ENCODE assay signal across 19 cellular contexts in genomic region chr15:40303576-40303975, GRCh38. TPM values are rescaled to one million over a fixed set of nuclear protein-coding genes. Genes with fewer than 3 reads are reported as not detected.
DNase-seq lines count a peak whose midpoint lies in the region; ATAC-seq, FAIRE-seq and TF ChIP-seq lines count a peak whose summit lies in the region.
"Had no signal": no experiment of that assay in that cellular context is flagged by ENCODE, and none has a peak within 500 bp of the region (broad histone marks: within the 10 kb centered on the region; RNA-seq: fewer than 3 reads in every experiment).

No MANE protein-coding gene starts in this region.

- H3K9ac ChIP-seq in Loucy (ENCODE audit: low read depth, low read length, poor library complexity, severe bottlenecking) = peak overlapping the region; percentile 98
- no peak overlapping the region for H3K9ac ChIP-seq in HepG2 (ENCODE audit: insufficient read depth, low read depth, low read length)

- H3K4me1 Mint-ChIP-seq in activated CD4-positive, alpha-beta T cell treated with anti-CD3 and anti-CD28 coated beads, Interleukin-2, amount 10 ng/mL, durations not matched to agents 24 days and 14 days = peaks cover 18% of the 10 kb centered on the region
- peaks cover 76% of the 10 kb centered on the region for H3K4me1 Mint-ChIP-seq in dendritic cell treated with granulocyte-macrophage colony-stimulating factor and Interleukin-4, amounts not matched to agents 40 ng/mL and 50 ng/mL, for 4 days (ENCODE audit: low read depth)
- peaks cover 38% of the 10 kb centered on the region for H3K4me1 Mint-ChIP-seq in stimulated activated naive CD8-positive, alpha-beta T cell treated with anti-CD3 and anti-CD28 coated beads, Interleukin-15, amount 100 ng/mL, for 72 hours

- H3K27me3 ChIP-seq in Loucy (ENCODE audit: insufficient read depth, low read length, poor library complexity, severe bottlenecking) = no peaks in the 10 kb centered on the region
- peaks cover 36% of the 10 kb centered on the region for H3K27me3 ChIP-seq in osteoblast (ENCODE audit: insufficient read depth, low read length)
- peaks cover 7 to 65% of the 10 kb centered on the region in 2 experiments for H3K27me3 ChIP-seq in HepG2 (ENCODE audit: control insufficient read depth in 1 of 2, insufficient read depth in 2 of 2, low read length in 2 of 2)

- POLR2A ChIA-PET in HepG2 (lab: Yijun Ruan, JAX) = no interaction called here

- no peaks in the 10 kb centered on the region for H3K27me3 Mint-ChIP-seq in activated CD4-positive, alpha-beta T cell treated with anti-CD3 and anti-CD28 coated beads, Interleukin-2, amount 10 ng/mL, durations not matched to agents 24 days and 14 days
- H3K27me3 Mint-ChIP-seq in dendritic cell treated with granulocyte-macrophage colony-stimulating factor and Interleukin-4, amounts not matched to agents 40 ng/mL and 50 ng/mL, for 4 days = no peaks in the 10 kb centered on the region
- no peaks in the 10 kb centered on the region for H3K27me3 Mint-ChIP-seq in stimulated activated naive CD8-positive, alpha-beta T cell treated with anti-CD3 and anti-CD28 coated beads, Interleukin-15, amount 100 ng/mL, for 72 hours
- H3K27me3 Mint-ChIP-seq: CD8-positive, alpha-beta memory T cell had no signal

- CTCF ChIA-PET in HepG2 (lab: Yijun Ruan, JAX; ENCODE audit: low intra/inter-chr PET ratio, low total read pairs) = no interaction called here

- H3K36me3 Mint-ChIP-seq in activated CD4-positive, alpha-beta T cell treated with anti-CD3 and anti-CD28 coated beads, Interleukin-2, amount 10 ng/mL, durations not matched to agents 24 days and 14 days (ENCODE audit: low read depth) = peaks cover 42% of the 10 kb centered on the region
- H3K36me3 Mint-ChIP-seq in dendritic cell treated with granulocyte-macrophage colony-stimulating factor and Interleukin-4, amounts not matched to agents 40 ng/mL and 50 ng/mL, for 4 days (ENCODE audit: low read depth) = peaks cover 95% of the 10 kb centered on the region

- no peaks in the 10 kb centered on the region for H3K9me3 Mint-ChIP-seq in activated CD4-positive, alpha-beta T cell treated with anti-CD3 and anti-CD28 coated beads, Interleukin-2, amount 10 ng/mL, durations not matched to agents 24 days and 14 days
- no peaks in the 10 kb centered on the region for H3K9me3 Mint-ChIP-seq in dendritic cell treated with granulocyte-macrophage colony-stimulating factor and Interleukin-4, amounts not matched to agents 40 ng/mL and 50 ng/mL, for 4 days
- H3K9me3 Mint-ChIP-seq in stimulated activated naive CD8-positive, alpha-beta T cell treated with anti-CD3 and anti-CD28 coated beads, Interleukin-15, amount 100 ng/mL, for 72 hours = no peaks in the 10 kb centered on the region

- DNase-seq in activated CD4-positive, alpha-beta T cell treated with anti-CD3 and anti-CD28 coated beads, Interleukin-2, amount 10 ng/mL, durations not matched to agents 24 days and 14 days = no peak
- no peak for DNase-seq in activated CD4-positive, alpha-beta T cell treated with anti-CD3 and anti-CD28 coated beads, Interleukin-2, amount 50 U/mL, for 48 hours
- peak; percentile 30 for DNase-seq in osteoblast (ENCODE audit: insufficient read length, low spot score, missing footprints)
- DNase-seq in stimulated activated naive CD8-positive, alpha-beta T cell treated with anti-CD3 and anti-CD28 coated beads, Interleukin-15, amount 100 ng/mL, for 72 hours = no peak
- DNase-seq in HepG2 (ENCODE audit: low spot score) = no peak
- DNase-seq: Caco-2; CD8-positive, alpha-beta memory T cell; DMS53; GF-D8; HCEC 1CT had no signal

- H2AFZ ChIP-seq in Loucy (ENCODE audit: low read length) (no peak overlapping the region), osteoblast (ENCODE audit: low read length) (no peak overlapping the region), HepG2 (ENCODE audit: low read length) (no peak overlapping the region)

- TF ChIP-seq RAD21 in HepG2 (CRISPR knock-in tag; IDR thresholded peaks at IDR 0.05) = no peak

- H3K4me3 ChIP-seq in Loucy (ENCODE audit: low read length, poor library complexity, severe bottlenecking) (peak overlapping the region; percentile 6), osteoblast (ENCODE audit: insufficient read depth, low read length) (no peak overlapping the region), HepG2 (replicated peaks in 1 of 3; ENCODE audit: insufficient read depth in 1 of 3, low read depth in 2 of 3, low read length in 3 of 3) (no peak overlapping the region)

- no peak for TF ChIP-seq CTCF in Loucy (conservative IDR thresholded peaks at IDR 0.05; ENCODE audit: low read length)
- TF ChIP-seq CTCF in osteoblast (IDR thresholded peaks at IDR 0.05; ENCODE audit: extremely low read depth, low read depth, low read length) = no peak
- TF ChIP-seq CTCF in HepG2 (CRISPR knock-in tag; IDR thresholded peaks at IDR 0.05) = no peak

- H3K4me2 ChIP-seq in Loucy (ENCODE audit: low read depth, low read length, poor library complexity, severe bottlenecking) = peak overlapping the region; percentile 97
- H3K4me2 ChIP-seq in osteoblast (ENCODE audit: insufficient read depth, low read length) = no peak overlapping the region
- no peak overlapping the region for H3K4me2 ChIP-seq in HepG2 (ENCODE audit: low read depth, low read length)

- no peak for FAIRE-seq in HepG2 (lab: Jason Lieb, UNC)
- FAIRE-seq: GM19239 had no signal

- 0% methylated on average over 2 of the region's 2 CpGs for WGBS in HepG2 (ENCODE audit: low lambda C conversion rate)

- peaks cover 30% of the 10 kb centered on the region; the same call in 1 of the 2 replicates for H3K36me3 ChIP-seq in Loucy (ENCODE audit: insufficient read depth, low read length)
- H3K36me3 ChIP-seq in osteoblast (ENCODE audit: insufficient read depth, low read length) = no peaks in the 10 kb centered on the region
- H3K36me3 ChIP-seq in HepG2 (replicated peaks in 1 of 2; ENCODE audit: control insufficient read depth in 1 of 2, insufficient read depth in 2 of 2, low read length in 2 of 2) = no peaks in the 10 kb centered on the region

- ATAC-seq in stimulated activated naive CD8-positive, alpha-beta T cell treated with anti-CD3 and anti-CD28 coated beads, Interleukin-15, amount 100 ng/mL, for 72 hours = no peak
- no peak for ATAC-seq in HepG2
- no peak for ATAC-seq in HG03565 (IDR thresholded peaks at IDR 0.05; ENCODE audit: unreplicated experiment)

- H3K27ac ChIP-seq in osteoblast (ENCODE audit: low read depth, low read length) (no peak overlapping the region), HepG2 (ENCODE audit: extremely low read length, insufficient read depth, low read length) (no peak overlapping the region)
- H3K27ac ChIP-seq: 22Rv1 had no signal

- H4K20me1 ChIP-seq in Loucy (ENCODE audit: insufficient read depth, low read length, poor library complexity, severe bottlenecking) (peaks cover 11% of the 10 kb centered on the region), osteoblast (ENCODE audit: insufficient read depth, low read length) (no peaks in the 10 kb centered on the region), HepG2 (ENCODE audit: insufficient read depth, low read length) (no peaks in the 10 kb centered on the region)

- H3K4me1 ChIP-seq in Loucy (ENCODE audit: insufficient read depth, low read length, poor library complexity, severe bottlenecking) (peaks cover 41% of the 10 kb centered on the region), osteoblast (ENCODE audit: insufficient read depth, low read length) (no peaks in the 10 kb centered on the region), HepG2 (ENCODE audit: insufficient read depth, low read length) (no peaks in the 10 kb centered on the region)
- H3K4me1 ChIP-seq: Caco-2 had no signal

- peaks cover 5% of the 10 kb centered on the region; the same call in 1 of the 2 replicates for H3K9me3 ChIP-seq in Loucy (ENCODE audit: insufficient read depth, low read depth, low read length)
- H3K9me3 ChIP-seq in osteoblast (ENCODE audit: low read depth, low read length) = peaks cover 4% of the 10 kb centered on the region
- no peaks in the 10 kb centered on the region for H3K9me3 ChIP-seq in HepG2 (ENCODE audit: low read length)
- H3K9me3 ChIP-seq: Caco-2 had no signal

- H3K79me2 ChIP-seq in Loucy (ENCODE audit: insufficient read depth, low read length) = peaks cover 57% of the 10 kb centered on the region
- H3K79me2 ChIP-seq in osteoblast (ENCODE audit: insufficient read depth, low read length) = no peaks in the 10 kb centered on the region
- H3K79me2 ChIP-seq in HepG2 (ENCODE audit: insufficient read depth, low read length) = no peaks in the 10 kb centered on the region

- TF ChIP-seq POLR2A in HepG2 (IDR thresholded peaks at IDR 0.05; ENCODE audit: insufficient read depth in 1 of 2, low read depth in 2 of 2, low read length in 2 of 2) = no peak

- BruUV-seq in HepG2 (replicated peaks; lab: Mats Ljungman, UMichigan) = no TSS peak

- H3K4me3 Mint-ChIP-seq in activated CD4-positive, alpha-beta T cell treated with anti-CD3 and anti-CD28 coated beads, Interleukin-2, amount 10 ng/mL, durations not matched to agents 24 days and 14 days = no peak overlapping the region
- peak overlapping the region; percentile 7 for H3K4me3 Mint-ChIP-seq in dendritic cell treated with granulocyte-macrophage colony-stimulating factor and Interleukin-4, amounts not matched to agents 40 ng/mL and 50 ng/mL, for 4 days
- H3K4me3 Mint-ChIP-seq in stimulated activated naive CD8-positive, alpha-beta T cell treated with anti-CD3 and anti-CD28 coated beads, Interleukin-15, amount 100 ng/mL, for 72 hours = no peak overlapping the region

- H3K27ac Mint-ChIP-seq in activated CD4-positive, alpha-beta T cell treated with anti-CD3 and anti-CD28 coated beads, Interleukin-2, amount 10 ng/mL, durations not matched to agents 24 days and 14 days = peak overlapping the region; percentile 62
- peak overlapping the region; percentile 60 for H3K27ac Mint-ChIP-seq in dendritic cell treated with granulocyte-macrophage colony-stimulating factor and Interleukin-4, amounts not matched to agents 40 ng/mL and 50 ng/mL, for 4 days
- H3K27ac Mint-ChIP-seq in stimulated activated naive CD8-positive, alpha-beta T cell treated with anti-CD3 and anti-CD28 coated beads, Interleukin-15, amount 100 ng/mL, for 72 hours = no peak overlapping the region

- H3F3A ChIP-seq in Loucy (ENCODE audit: low read depth) = no peaks in the 10 kb centered on the region

- in situ Hi-C loops in HepG2 (cut with HindIII; ENCODE audit: extremely low pct_ligation_motif_present, low pct_unique_long_range_greater_than_20kb) = no loop called here

- intact Hi-C loops in activated CD4-positive, alpha-beta T cell treated with anti-CD3 and anti-CD28 coated beads, Interleukin-2, amount 10 ng/mL, durations not matched to agents 24 days and 14 days (cut with micrococcal nuclease) = no loop called here
- intact Hi-C loops in dendritic cell treated with granulocyte-macrophage colony-stimulating factor and Interleukin-4, amounts not matched to agents 40 ng/mL and 50 ng/mL, for 4 days (cut with micrococcal nuclease) = no loop called here
- intact Hi-C loops in HepG2 (cut with micrococcal nuclease; ENCODE audit: unreplicated experiment) = no loop called here

- H3K9me2 ChIP-seq in Loucy (replicated peaks; ENCODE audit: low read depth, low read length) = no peaks in the 10 kb centered on the region

- TF ChIP-seq EP300 in HepG2 (IDR thresholded peaks at IDR 0.05; ENCODE audit: low read depth in 2 of 2, low read length in 2 of 2) = no peak
- no peak for TF ChIP-seq EP300 in HepG2 (CRISPR knock-in tag; IDR thresholded peaks at IDR 0.05; ENCODE audit: borderline replicate concordance)

RNA-seq across cellular contexts. Expression of gene PLCB2, which starts 4.2 kb away (rescaled TPM):
- total RNA-seq in activated CD4-positive, alpha-beta T cell treated with anti-CD3 and anti-CD28 coated beads, Interleukin-2, amount 10 ng/mL, durations not matched to agents 24 days and 14 days = 82.7 and 95.7 TPM in 2 replicates
- total RNA-seq in osteoblast (under 0.01 TPM in 2 replicates), HepG2 (2016; rRNA removed; fragmentation: Illumina TruSeq; extraction: Trizol) (not detected in 2 replicates)
- total RNA-seq in HepG2 (2016; cell fraction: cytosol; rRNA removed; fragmentation: Illumina TruSeq; extraction: Trizol; ENCODE audit: low read depth) = not detected in 2 replicates
- total RNA-seq in HepG2 (2016; cell fraction: insoluble cytoplasmic fraction; rRNA removed; fragmentation: Illumina TruSeq; extraction: Trizol) = not detected in 2 replicates
- total RNA-seq in HepG2 (2016; cell fraction: membrane; rRNA removed; fragmentation: Illumina TruSeq; extraction: Trizol) = not detected in 2 replicates
- not detected in 2 replicates for total RNA-seq in HepG2 (2016; cell fraction: nucleus; rRNA removed; fragmentation: Illumina TruSeq; extraction: Trizol)
- 0.11 TPM in 1 of 2 replicates, not detected in the other for polyA plus RNA-seq in HepG2 (2011; rRNA removed)
- polyA plus RNA-seq in HepG2 (2011; cell fraction: cytosol; rRNA removed) = 0.05 and 0.06 TPM in 2 replicates
- 0.39 and 0.71 TPM in 2 replicates for polyA plus RNA-seq in HepG2 (2011; cell fraction: nucleus; rRNA removed)
- not detected in 2 replicates for polyA plus RNA-seq in HepG2 (2012)
- not detected in 2 replicates for polyA plus RNA-seq in HepG2 (2016; cell fraction: cytosol; fragmentation: Illumina TruSeq; extraction: Trizol; ENCODE audit: low read depth)
- polyA plus RNA-seq in HepG2 (2016; cell fraction: insoluble cytoplasmic fraction; fragmentation: Illumina TruSeq; extraction: Trizol; ENCODE audit: low read depth) = not detected in 2 replicates
- not detected in 2 replicates for polyA plus RNA-seq in HepG2 (2016; cell fraction: membrane; fragmentation: Illumina TruSeq; extraction: Trizol; ENCODE audit: low read depth)
- polyA plus RNA-seq in HepG2 (2016; cell fraction: nucleus; fragmentation: Illumina TruSeq; extraction: Trizol; ENCODE audit: insufficient read depth, low read depth) = not detected in 2 replicates
- 29.2 TPM in 1 of 2 replicates, not detected in the other for polyA minus RNA-seq in HepG2 (2011; rRNA and poly(A)+ RNA removed; ENCODE audit: low replicate concordance)
- not detected in 2 replicates for polyA minus RNA-seq in HepG2 (2011; cell fraction: cytosol; rRNA and poly(A)+ RNA removed)
- not detected in 2 replicates for polyA minus RNA-seq in HepG2 (2011; cell fraction: nucleus; rRNA and poly(A)+ RNA removed)

RNA-seq across cellular contexts. Expression of gene INAFM2, which starts 19.9 kb away (rescaled TPM):
- total RNA-seq in activated CD4-positive, alpha-beta T cell treated with anti-CD3 and anti-CD28 coated beads, Interleukin-2, amount 10 ng/mL, durations not matched to agents 24 days and 14 days = 22.8 and 23.3 TPM in 2 replicates
- total RNA-seq in osteoblast = 16.8 and 17.7 TPM in 2 replicates
- 6.5 and 8.1 TPM in 2 replicates for total RNA-seq in HepG2 (2016; rRNA removed; fragmentation: Illumina TruSeq; extraction: Trizol)
- 2.3 and 2.5 TPM in 2 replicates for total RNA-seq in HepG2 (2016; cell fraction: cytosol; rRNA removed; fragmentation: Illumina TruSeq; extraction: Trizol; ENCODE audit: low read depth)
- total RNA-seq in HepG2 (2016; cell fraction: insoluble cytoplasmic fraction; rRNA removed; fragmentation: Illumina TruSeq; extraction: Trizol) = 6.7 and 7.0 TPM in 2 replicates
- 8.8 and 9.5 TPM in 2 replicates for total RNA-seq in HepG2 (2016; cell fraction: membrane; rRNA removed; fragmentation: Illumina TruSeq; extraction: Trizol)
- total RNA-seq in HepG2 (2016; cell fraction: nucleus; rRNA removed; fragmentation: Illumina TruSeq; extraction: Trizol) = 5.3 and 7.0 TPM in 2 replicates
- polyA plus RNA-seq in HepG2 (2011; rRNA removed) = 5.4 and 5.5 TPM in 2 replicates
- polyA plus RNA-seq in HepG2 (2011; cell fraction: cytosol; rRNA removed) = 2.7 and 3.4 TPM in 2 replicates
- polyA plus RNA-seq in HepG2 (2011; cell fraction: nucleus; rRNA removed) = 2.2 and 2.7 TPM in 2 replicates
- 4.1 and 4.6 TPM in 2 replicates for polyA plus RNA-seq in HepG2 (2012)
- 1.7 and 3.1 TPM in 2 replicates for polyA plus RNA-seq in HepG2 (2016; cell fraction: cytosol; fragmentation: Illumina TruSeq; extraction: Trizol; ENCODE audit: low read depth)
- 6.6 and 7.4 TPM in 2 replicates for polyA plus RNA-seq in HepG2 (2016; cell fraction: insoluble cytoplasmic fraction; fragmentation: Illumina TruSeq; extraction: Trizol; ENCODE audit: low read depth)
- polyA plus RNA-seq in HepG2 (2016; cell fraction: membrane; fragmentation: Illumina TruSeq; extraction: Trizol; ENCODE audit: low read depth) = 5.0 and 6.1 TPM in 2 replicates
- 5.7 and 8.4 TPM in 2 replicates for polyA plus RNA-seq in HepG2 (2016; cell fraction: nucleus; fragmentation: Illumina TruSeq; extraction: Trizol; ENCODE audit: insufficient read depth, low read depth)
- 3.4 and 5.5 TPM in 2 replicates for polyA minus RNA-seq in HepG2 (2011; rRNA and poly(A)+ RNA removed; ENCODE audit: low replicate concordance)
- 4.6 and 5.2 TPM in 2 replicates for polyA minus RNA-seq in HepG2 (2011; cell fraction: cytosol; rRNA and poly(A)+ RNA removed)
- 2.2 and 4.2 TPM in 2 replicates for polyA minus RNA-seq in HepG2 (2011; cell fraction: nucleus; rRNA and poly(A)+ RNA removed)

RNA-seq across cellular contexts. Expression of gene ANKRD63, which starts 20.7 kb away (rescaled TPM):
- not detected in 2 replicates for total RNA-seq in activated CD4-positive, alpha-beta T cell treated with anti-CD3 and anti-CD28 coated beads, Interleukin-2, amount 10 ng/mL, durations not matched to agents 24 days and 14 days
- total RNA-seq in osteoblast (not detected in 2 replicates), HepG2 (2016; rRNA removed; fragmentation: Illumina TruSeq; extraction: Trizol) (not detected in 2 replicates)
- total RNA-seq in HepG2 (2016; cell fraction: cytosol; rRNA removed; fragmentation: Illumina TruSeq; extraction: Trizol; ENCODE audit: low read depth) = not detected in 2 replicates
- not detected in 2 replicates for total RNA-seq in HepG2 (2016; cell fraction: insoluble cytoplasmic fraction; rRNA removed; fragmentation: Illumina TruSeq; extraction: Trizol)
- total RNA-seq in HepG2 (2016; cell fraction: membrane; rRNA removed; fragmentation: Illumina TruSeq; extraction: Trizol) = not detected in 2 replicates
- not detected in 2 replicates for total RNA-seq in HepG2 (2016; cell fraction: nucleus; rRNA removed; fragmentation: Illumina TruSeq; extraction: Trizol)
- not detected in 2 replicates for polyA plus RNA-seq in HepG2 (2011; rRNA removed)
- polyA plus RNA-seq in HepG2 (2011; cell fraction: cytosol; rRNA removed) = not detected in 2 replicates
- polyA plus RNA-seq in HepG2 (2011; cell fraction: nucleus; rRNA removed) = not detected in 2 replicates
- not detected in 2 replicates for polyA plus RNA-seq in HepG2 (2012)
- polyA plus RNA-seq in HepG2 (2016; cell fraction: cytosol; fragmentation: Illumina TruSeq; extraction: Trizol; ENCODE audit: low read depth) = not detected in 2 replicates
- not detected in 2 replicates for polyA plus RNA-seq in HepG2 (2016; cell fraction: insoluble cytoplasmic fraction; fragmentation: Illumina TruSeq; extraction: Trizol; ENCODE audit: low read depth)
- polyA plus RNA-seq in HepG2 (2016; cell fraction: membrane; fragmentation: Illumina TruSeq; extraction: Trizol; ENCODE audit: low read depth) = not detected in 2 replicates
- polyA plus RNA-seq in HepG2 (2016; cell fraction: nucleus; fragmentation: Illumina TruSeq; extraction: Trizol; ENCODE audit: insufficient read depth, low read depth) = not detected in 2 replicates
- polyA minus RNA-seq in HepG2 (2011; rRNA and poly(A)+ RNA removed; ENCODE audit: low replicate concordance) = 0.42 TPM in 1 of 2 replicates, not detected in the other
- polyA minus RNA-seq in HepG2 (2011; cell fraction: cytosol; rRNA and poly(A)+ RNA removed) = not detected in 2 replicates
- polyA minus RNA-seq in HepG2 (2011; cell fraction: nucleus; rRNA and poly(A)+ RNA removed) = not detected in 2 replicates
- total RNA-seq: CD8-positive, alpha-beta memory T cell; HT-29 had no signal
- polyA plus RNA-seq: BJ; CD8-positive, alpha-beta memory T cell had no signal

RNA-seq across cellular contexts. Expression of gene CCDC9B, which starts 37.2 kb away (rescaled TPM):
- 0.21 and 0.54 TPM in 2 replicates for total RNA-seq in activated CD4-positive, alpha-beta T cell treated with anti-CD3 and anti-CD28 coated beads, Interleukin-2, amount 10 ng/mL, durations not matched to agents 24 days and 14 days
- 18.3 and 23.9 TPM in 2 replicates for total RNA-seq in osteoblast
- 1.0 and 1.6 TPM in 2 replicates for total RNA-seq in HepG2 (2016; rRNA removed; fragmentation: Illumina TruSeq; extraction: Trizol)
- total RNA-seq in HepG2 (2016; cell fraction: cytosol; rRNA removed; fragmentation: Illumina TruSeq; extraction: Trizol; ENCODE audit: low read depth) = 0.20 and 0.71 TPM in 2 replicates
- 0.89 and 1.7 TPM in 2 replicates for total RNA-seq in HepG2 (2016; cell fraction: insoluble cytoplasmic fraction; rRNA removed; fragmentation: Illumina TruSeq; extraction: Trizol)
- 0.74 and 0.79 TPM in 2 replicates for total RNA-seq in HepG2 (2016; cell fraction: membrane; rRNA removed; fragmentation: Illumina TruSeq; extraction: Trizol)
- total RNA-seq in HepG2 (2016; cell fraction: nucleus; rRNA removed; fragmentation: Illumina TruSeq; extraction: Trizol) = 5.4 and 6.0 TPM in 2 replicates
- 0.98 and 1.3 TPM in 2 replicates for polyA plus RNA-seq in HepG2 (2011; rRNA removed)
- polyA plus RNA-seq in HepG2 (2011; cell fraction: cytosol; rRNA removed) = 0.34 and 0.46 TPM in 2 replicates
- polyA plus RNA-seq in HepG2 (2011; cell fraction: nucleus; rRNA removed) = 16.0 and 21.0 TPM in 2 replicates
- polyA plus RNA-seq in HepG2 (2012) = 1.9 and 2.3 TPM in 2 replicates
- polyA plus RNA-seq in HepG2 (2016; cell fraction: cytosol; fragmentation: Illumina TruSeq; extraction: Trizol; ENCODE audit: low read depth) = 0.20 and 0.31 TPM in 2 replicates
- polyA plus RNA-seq in HepG2 (2016; cell fraction: insoluble cytoplasmic fraction; fragmentation: Illumina TruSeq; extraction: Trizol; ENCODE audit: low read depth) = 0.72 and 1.5 TPM in 2 replicates
- polyA plus RNA-seq in HepG2 (2016; cell fraction: membrane; fragmentation: Illumina TruSeq; extraction: Trizol; ENCODE audit: low read depth) = 0.16 and 0.26 TPM in 2 replicates
- 10.8 and 14.7 TPM in 2 replicates for polyA plus RNA-seq in HepG2 (2016; cell fraction: nucleus; fragmentation: Illumina TruSeq; extraction: Trizol; ENCODE audit: insufficient read depth, low read depth)
- 3.8 and 11.1 TPM in 2 replicates for polyA minus RNA-seq in HepG2 (2011; rRNA and poly(A)+ RNA removed; ENCODE audit: low replicate concordance)
- 0.69 and 2.3 TPM in 2 replicates for polyA minus RNA-seq in HepG2 (2011; cell fraction: cytosol; rRNA and poly(A)+ RNA removed)
- polyA minus RNA-seq in HepG2 (2011; cell fraction: nucleus; rRNA and poly(A)+ RNA removed) = 16.1 and 20.5 TPM in 2 replicates

RNA-seq across cellular contexts. Expression of gene PHGR1, which starts 47.3 kb away (rescaled TPM):
- not detected in 2 replicates for total RNA-seq in activated CD4-positive, alpha-beta T cell treated with anti-CD3 and anti-CD28 coated beads, Interleukin-2, amount 10 ng/mL, durations not matched to agents 24 days and 14 days
- total RNA-seq in osteoblast (not detected in 2 replicates), HepG2 (2016; rRNA removed; fragmentation: Illumina TruSeq; extraction: Trizol) (not detected in 2 replicates)
- total RNA-seq in HepG2 (2016; cell fraction: cytosol; rRNA removed; fragmentation: Illumina TruSeq; extraction: Trizol; ENCODE audit: low read depth) = not detected in 2 replicates
- not detected in 2 replicates for total RNA-seq in HepG2 (2016; cell fraction: insoluble cytoplasmic fraction; rRNA removed; fragmentation: Illumina TruSeq; extraction: Trizol)
- not detected in 2 replicates for total RNA-seq in HepG2 (2016; cell fraction: membrane; rRNA removed; fragmentation: Illumina TruSeq; extraction: Trizol)
- not detected in 2 replicates for total RNA-seq in HepG2 (2016; cell fraction: nucleus; rRNA removed; fragmentation: Illumina TruSeq; extraction: Trizol)
- not detected in 2 replicates for polyA plus RNA-seq in HepG2 (2011; rRNA removed)
- not detected in 2 replicates for polyA plus RNA-seq in HepG2 (2011; cell fraction: cytosol; rRNA removed)
- not detected in 2 replicates for polyA plus RNA-seq in HepG2 (2011; cell fraction: nucleus; rRNA removed)
- polyA plus RNA-seq in HepG2 (2012) = not detected in 2 replicates
- polyA plus RNA-seq in HepG2 (2016; cell fraction: cytosol; fragmentation: Illumina TruSeq; extraction: Trizol; ENCODE audit: low read depth) = not detected in 2 replicates
- not detected in 2 replicates for polyA plus RNA-seq in HepG2 (2016; cell fraction: insoluble cytoplasmic fraction; fragmentation: Illumina TruSeq; extraction: Trizol; ENCODE audit: low read depth)
- polyA plus RNA-seq in HepG2 (2016; cell fraction: membrane; fragmentation: Illumina TruSeq; extraction: Trizol; ENCODE audit: low read depth) = not detected in 2 replicates
- polyA plus RNA-seq in HepG2 (2016; cell fraction: nucleus; fragmentation: Illumina TruSeq; extraction: Trizol; ENCODE audit: insufficient read depth, low read depth) = not detected in 2 replicates
- polyA minus RNA-seq in HepG2 (2011; rRNA and poly(A)+ RNA removed; ENCODE audit: low replicate concordance) = not detected in 2 replicates
- not detected in 2 replicates for polyA minus RNA-seq in HepG2 (2011; cell fraction: cytosol; rRNA and poly(A)+ RNA removed)
- polyA minus RNA-seq in HepG2 (2011; cell fraction: nucleus; rRNA and poly(A)+ RNA removed) = not detected in 2 replicates
- total RNA-seq: A673; CD8-positive, alpha-beta memory T cell; H4 had no signal
- polyA plus RNA-seq: BJ; CD8-positive, alpha-beta memory T cell had no signal

Comparison
In these comparisons a context has a peak if more than half of its experiments do, and no peak if none do; other contexts are left out.
1. H3K27ac Mint-ChIP-seq: peak in activated CD4-positive, alpha-beta T cell treated with anti-CD3 and anti-CD28 coated beads, Interleukin-2, amount 10 ng/mL, durations not matched to agents 24 days and 14 days (single experiment) and dendritic cell treated with granulocyte-macrophage colony-stimulating factor and Interleukin-4, amounts not matched to agents 40 ng/mL and 50 ng/mL, for 4 days (single experiment); none in stimulated activated naive CD8-positive, alpha-beta T cell treated with anti-CD3 and anti-CD28 coated beads, Interleukin-15, amount 100 ng/mL, for 72 hours (0 of 2).
2. RNA of gene PLCB2, which starts 4.2 kb away (total RNA-seq): 82.7 to 95.7 TPM in activated CD4-positive, alpha-beta T cell treated with anti-CD3 and anti-CD28 coated beads, Interleukin-2, amount 10 ng/mL, durations not matched to agents 24 days and 14 days; under 0.01 TPM in osteoblast and not detected in HepG2; every median in the first group is over 10 times any median in the second.